Comparison of ENCODE assay signal across 1 cellular context in genomic region chr17:61364463-61364846, GRCh38.
A peak's percentile ranks its signal among the peaks of the same experiment; 100 is the strongest.
TF ChIP-seq lines count a peak whose summit lies in the region.

No MANE protein-coding gene starts in this region.

TF ChIP-seq in HepG2, 621 proteins besides CTCF, POLR2A, EP300 and RAD21 (continued from another document and continues in another):
- TF ChIP-seq DRAP1 (CRISPR knock-in tag; IDR thresholded peaks at IDR 0.05) (no peak), ZBTB34 (CRISPR knock-in tag; IDR thresholded peaks at IDR 0.05) (no peak), ELF4 (CRISPR knock-in tag; IDR thresholded peaks at IDR 0.05; ENCODE audit: borderline replicate concordance) (no peak), SYNCRIP (IDR thresholded peaks at IDR 0.05; ENCODE audit: insufficient read depth, low read depth, low read length) (no peak), MED13 (CRISPR knock-in tag; IDR thresholded peaks at IDR 0.05) (0 out of 2 replicates have a peak, but pooled peaks have one; percentile 19), ARNT2 (CRISPR knock-in tag; IDR thresholded peaks at IDR 0.05; ENCODE audit: low read depth) (no peak), PCBP1 (IDR thresholded peaks at IDR 0.05; ENCODE audit: borderline replicate concordance, low read depth, low read length) (no peak), SNAPC5 (CRISPR knock-in tag; IDR thresholded peaks at IDR 0.05; ENCODE audit: borderline replicate concordance) (no peak), ZBTB4 (CRISPR knock-in tag; IDR thresholded peaks at IDR 0.05; ENCODE audit: borderline replicate concordance) (no peak), CSRNP1 (CRISPR knock-in tag; IDR thresholded peaks at IDR 0.05) (no peak), ESRRA (CRISPR knock-in tag; IDR thresholded peaks at IDR 0.05; ENCODE audit: low read depth) (no peak), ZSCAN31 (CRISPR knock-in tag; IDR thresholded peaks at IDR 0.05; ENCODE audit: low read depth) (no peak), SETDB1 (CRISPR knock-in tag; IDR thresholded peaks at IDR 0.05; ENCODE audit: borderline replicate concordance) (no peak), TRIM22 (IDR thresholded peaks at IDR 0.05) (no peak), ZNF761 (CRISPR knock-in tag; conservative IDR thresholded peaks at IDR 0.05) (no peak), ZHX1 (CRISPR knock-in tag; IDR thresholded peaks at IDR 0.05; ENCODE audit: low read depth) (no peak), EED (CRISPR knock-in tag; IDR thresholded peaks at IDR 0.05) (no peak), ETS1 (CRISPR knock-in tag; IDR thresholded peaks at IDR 0.05) (no peak), HOXA5 (CRISPR knock-in tag; IDR thresholded peaks at IDR 0.05) (no peak), MIER2 (CRISPR knock-in tag; IDR thresholded peaks at IDR 0.05) (no peak), EHMT2 (IDR thresholded peaks at IDR 0.05; ENCODE audit: borderline replicate concordance, low read depth, low read length) (no peak), GPN1 (CRISPR knock-in tag; IDR thresholded peaks at IDR 0.05; ENCODE audit: borderline replicate concordance) (no peak), ZNF574 (CRISPR knock-in tag; IDR thresholded peaks at IDR 0.05) (no peak), ETV6 (CRISPR knock-in tag; conservative IDR thresholded peaks at IDR 0.05) (no peak), MAFG (CRISPR knock-in tag; IDR thresholded peaks at IDR 0.05) (no peak), REPIN1 (CRISPR knock-in tag; IDR thresholded peaks at IDR 0.05; ENCODE audit: borderline replicate concordance, low read depth) (no peak), FOXJ3 (CRISPR knock-in tag; IDR thresholded peaks at IDR 0.05; ENCODE audit: borderline replicate concordance) (no peak), NFIC (IDR thresholded peaks at IDR 0.05; ENCODE audit: low read length) (no peak), MEF2D (CRISPR knock-in tag; IDR thresholded peaks at IDR 0.05) (no peak), MTF2 (CRISPR knock-in tag; IDR thresholded peaks at IDR 0.05; ENCODE audit: borderline replicate concordance) (no peak), IRF2 (CRISPR knock-in tag; IDR thresholded peaks at IDR 0.05) (no peak), FIP1L1 (IDR thresholded peaks at IDR 0.05; ENCODE audit: borderline replicate concordance, insufficient read depth, low read depth, low read length) (no peak), IRX3 (CRISPR knock-in tag; IDR thresholded peaks at IDR 0.05; ENCODE audit: borderline replicate concordance, low read depth) (no peak), ZNF674 (CRISPR knock-in tag; IDR thresholded peaks at IDR 0.05; ENCODE audit: low read depth) (no peak), THAP7 (CRISPR knock-in tag; IDR thresholded peaks at IDR 0.05) (no peak), U2AF1 (optimal IDR thresholded peaks at IDR 0.05; ENCODE audit: low read depth, low read length) (peak; percentile 0), ZNF607 (CRISPR knock-in tag; IDR thresholded peaks at IDR 0.05; ENCODE audit: borderline replicate concordance) (no peak), ZNF101 (CRISPR knock-in tag; IDR thresholded peaks at IDR 0.05; ENCODE audit: borderline replicate concordance, low read depth) (no peak), ZFYVE20 (CRISPR knock-in tag; IDR thresholded peaks at IDR 0.05; ENCODE audit: borderline replicate concordance, low read depth) (no peak), KAT2B (IDR thresholded peaks at IDR 0.05; ENCODE audit: borderline replicate concordance, low read depth, low read length) (no peak), CENPBD1 (CRISPR knock-in tag; IDR thresholded peaks at IDR 0.05; ENCODE audit: borderline replicate concordance, low read depth) (no peak), TBX2 (CRISPR knock-in tag; IDR thresholded peaks at IDR 0.05; ENCODE audit: borderline replicate concordance) (no peak), ATF2 (CRISPR knock-in tag; IDR thresholded peaks at IDR 0.05) (no peak), ZNF768 (CRISPR knock-in tag; IDR thresholded peaks at IDR 0.05) (peak; percentile 38; the same call in 1 of the 2 replicates), SRY (CRISPR knock-in tag; IDR thresholded peaks at IDR 0.05) (no peak; the same call in 1 of the 2 replicates), TBP (CRISPR knock-in tag; IDR thresholded peaks at IDR 0.05) (no peak), SATB2 (CRISPR knock-in tag; IDR thresholded peaks at IDR 0.05) (no peak), MAF1 (CRISPR knock-in tag; IDR thresholded peaks at IDR 0.05; ENCODE audit: borderline replicate concordance) (no peak), YEATS2 (CRISPR knock-in tag; IDR thresholded peaks at IDR 0.05; ENCODE audit: borderline replicate concordance) (no peak), SMC3 (IDR thresholded peaks at IDR 0.05; ENCODE audit: low read length) (no peak)
